In genomic region chr9:124623966-124624734, GRCh38 we compare ENCODE assay signal across 28 cellular contexts.
"Had no signal": no experiment of that assay in that cellular context is flagged by ENCODE, and none has a peak within 500 bp of the region (broad histone marks: within the 10 kb centered on the region; RNA-seq: fewer than 3 reads in every experiment).

No MANE protein-coding gene starts in this region.

- FAIRE-seq: astrocyte had no signal

- H3K9me3 Mint-ChIP-seq: activated CD4-positive, alpha-beta memory T cell treated with anti-CD3 and anti-CD28 coated beads, Interleukin-2, amount 10 ng/mL, durations not matched to agents 7 days and 5 days; activated naive CD4-positive, alpha-beta T cell treated with anti-CD3 and anti-CD28 coated beads for 36 hours; activated T-helper 17 cell treated with anti-CD3 and anti-CD28 coated beads, Interleukin-2, amount 50 U/mL, for 72 hours; brain; T-cell had no signal

- H3K27me3 ChIP-seq: cardiac muscle cell, SJCRH30 had no signal

- H3K27ac Mint-ChIP-seq: activated CD4-positive, alpha-beta memory T cell treated with anti-CD3 and anti-CD28 coated beads, Interleukin-2, amount 10 ng/mL, durations not matched to agents 7 days and 5 days; activated naive CD4-positive, alpha-beta T cell treated with anti-CD3 and anti-CD28 coated beads for 36 hours; activated naive CD8-positive, alpha-beta T cell; activated T-helper 17 cell treated with anti-CD3 and anti-CD28 coated beads, Interleukin-2, amount 50 U/mL, for 72 hours; T-cell had no signal

- DNase-seq: activated CD4-positive, alpha-beta memory T cell treated with anti-CD3 and anti-CD28 coated beads, Interleukin-2, amount 10 ng/mL, durations not matched to agents 7 days and 5 days; activated CD4-positive, alpha-beta T cell treated with anti-CD3 and anti-CD28 coated beads, Interleukin-2, amount 50 U/mL, for 1 hour; activated CD4-positive, CD25-positive, alpha-beta regulatory T cell; activated gamma-delta T cell; activated naive CD4-positive, alpha-beta T cell treated with anti-CD3 and anti-CD28 coated beads for 36 hours; activated T-cell treated with anti-CD3 and anti-CD28 coated beads for 4 hours; activated T-cell treated with anti-CD3 and anti-CD28 coated beads, Interleukin-2, amount 50 U/mL, for 48 hours; KBM-7; MV-4-11; NCI-H1105; NCI-H1436; NCI-H1694 treated with DMSO at 0.1 percent for 48 hours; NCI-H2029 treated with DMSO at 0.1 percent for 48 hours; NCI-H510A treated with DMSO at 0.1 percent for 48 hours; NCI-H69; NK-92 treated with Interleukin-12 subunit alpha and Interleukin-12 subunit beta, amount 100 ng/mL, for 24 hours; OCI-M1; Right ventricle myocardium superior; SJCRH30; T-cell had no signal

- H3K4me3 Mint-ChIP-seq: activated CD4-positive, alpha-beta memory T cell treated with anti-CD3 and anti-CD28 coated beads, Interleukin-2, amount 10 ng/mL, durations not matched to agents 7 days and 5 days; activated naive CD4-positive, alpha-beta T cell treated with anti-CD3 and anti-CD28 coated beads for 36 hours; activated naive CD8-positive, alpha-beta T cell; activated T-helper 17 cell treated with anti-CD3 and anti-CD28 coated beads, Interleukin-2, amount 50 U/mL, for 72 hours; brain; T-cell had no signal

- H3K4me3 ChIP-seq: cardiac muscle cell, SJCRH30 had no signal

- H3K9me3 ChIP-seq: SJCRH30 had no signal

- H3K36me3 ChIP-seq: cardiac muscle cell, SJCRH30 had no signal

- H3K27ac ChIP-seq: cardiac muscle cell, RWPE1, SJCRH30, VCaP had no signal

- ATAC-seq: activated T-helper 17 cell treated with anti-CD3 and anti-CD28 coated beads, Interleukin-2, amount 50 U/mL, for 72 hours; Panc1; T-cell had no signal

- H3K36me3 Mint-ChIP-seq: activated naive CD8-positive, alpha-beta T cell; brain; T-cell had no signal

- H3K4me1 Mint-ChIP-seq: activated T-helper 17 cell treated with anti-CD3 and anti-CD28 coated beads, Interleukin-2, amount 50 U/mL, for 72 hours; T-cell had no signal
